Comparison of ENCODE assay signal across 8 cellular contexts in the genomic region with DNA sequence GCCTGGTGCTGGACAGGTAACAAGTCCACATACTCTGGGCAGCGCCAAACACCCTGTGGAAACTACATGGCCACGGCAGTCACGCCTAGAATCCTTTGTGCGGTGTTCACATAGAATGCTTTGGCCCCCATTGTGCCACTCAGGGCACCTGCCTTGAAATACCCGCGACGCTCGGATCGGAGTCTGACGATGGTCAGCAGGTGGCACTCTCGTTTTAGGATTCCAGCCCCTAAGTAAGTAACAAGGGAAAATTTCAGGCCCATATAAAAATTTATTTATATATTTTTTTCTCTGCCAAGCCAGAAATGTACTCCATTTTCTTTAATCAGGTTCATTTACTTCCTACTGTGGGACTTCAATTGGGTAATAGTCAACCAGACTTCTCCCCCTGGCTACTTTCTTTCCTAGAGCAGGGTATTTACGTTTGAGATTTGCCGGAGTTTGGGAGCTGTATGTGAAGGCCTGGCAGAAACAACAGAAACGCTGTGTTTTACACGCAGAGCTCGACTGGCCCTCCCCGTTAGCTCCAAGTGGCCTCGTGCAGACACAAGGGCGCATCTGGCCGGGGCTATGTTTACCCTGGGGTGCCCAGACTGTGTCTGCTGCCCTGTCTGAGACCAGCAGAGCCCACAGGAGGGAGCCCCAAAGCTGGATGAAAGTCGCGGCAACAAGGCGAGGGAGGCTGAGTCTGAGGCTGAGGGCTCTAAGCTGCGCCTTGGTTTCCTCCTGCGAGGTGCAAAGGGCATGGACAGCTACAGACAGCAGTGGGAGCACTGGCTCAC. TPM values are rescaled to one million over a fixed set of nuclear protein-coding genes. Genes with fewer than 3 reads are reported as not detected.
A peak's percentile ranks its signal among the peaks of the same experiment; 100 is the strongest.
DNase-seq lines count a peak whose midpoint lies in the region; ATAC-seq and TF ChIP-seq lines count a peak whose summit lies in the region.

No MANE protein-coding gene starts in this region.

- H3K4me3 ChIP-seq in astrocyte of the cerebellum (ENCODE audit: low read depth, low read length), result no peak overlapping the region
- H3K4me3 ChIP-seq in right atrium auricular region, result peak overlapping the region in 1 of 2 donors; percentile 18

- ATAC-seq in HG03469 (IDR thresholded peaks at IDR 0.05; ENCODE audit: unreplicated experiment), result no peak
- no peak for ATAC-seq in HG02759 (IDR thresholded peaks at IDR 0.05; ENCODE audit: unreplicated experiment)

- peaks cover 0 to 15% of the 10 kb centered on the region in 2 donors for H3K4me1 ChIP-seq in right atrium auricular region

- DNase-seq in DMS114 treated with DMSO at 0.1 percent for 48 hours (lab: John Stamatoyannopoulos, UW; ENCODE audit: unreplicated experiment) (peak; percentile 86), NCI-H1092 (lab: John Stamatoyannopoulos, UW) (peak; percentile 10), astrocyte of the cerebellum (ENCODE audit: low read depth) (peak; percentile 62), right atrium auricular region (ENCODE audit: low spot score) (peak; percentile 75), renal cortical epithelial cell (ENCODE audit: low read depth) (peak; percentile 78)
- no peak for DNase-seq in activated naive CD4-positive, alpha-beta T cell treated with Interleukin-2 at 50 U/mL for 16 hours

- no peaks in the 10 kb centered on the region for H3K9me3 ChIP-seq in right atrium auricular region

- TF ChIP-seq CTCF in astrocyte of the cerebellum (IDR thresholded peaks at IDR 0.05; ENCODE audit: low read depth, low read length, missing control alignments) (peak; percentile 64), right atrium auricular region (IDR thresholded peaks at IDR 0.05) (peak; percentile 33 to 72)

- no peaks in the 10 kb centered on the region for H3K27me3 ChIP-seq in right atrium auricular region

- in situ Hi-C loops in astrocyte of the cerebellum (cut with HindIII; ENCODE audit: low sequenced_read_pairs), result no loop called here

- peak overlapping the region; percentile 70 to 72 for H3K27ac ChIP-seq in right atrium auricular region

- H3K36me3 ChIP-seq in right atrium auricular region, result no peaks in the 10 kb centered on the region

RNA-seq across cellular contexts. Expression of gene LRRC30, which starts 41.6 kb away (rescaled TPM):
- total RNA-seq in right atrium auricular region, result not detected
- not detected in 2 replicates for total RNA-seq in renal cortical epithelial cell
